Comparison of ENCODE assay signal across 26 cellular contexts in the genomic region with DNA sequence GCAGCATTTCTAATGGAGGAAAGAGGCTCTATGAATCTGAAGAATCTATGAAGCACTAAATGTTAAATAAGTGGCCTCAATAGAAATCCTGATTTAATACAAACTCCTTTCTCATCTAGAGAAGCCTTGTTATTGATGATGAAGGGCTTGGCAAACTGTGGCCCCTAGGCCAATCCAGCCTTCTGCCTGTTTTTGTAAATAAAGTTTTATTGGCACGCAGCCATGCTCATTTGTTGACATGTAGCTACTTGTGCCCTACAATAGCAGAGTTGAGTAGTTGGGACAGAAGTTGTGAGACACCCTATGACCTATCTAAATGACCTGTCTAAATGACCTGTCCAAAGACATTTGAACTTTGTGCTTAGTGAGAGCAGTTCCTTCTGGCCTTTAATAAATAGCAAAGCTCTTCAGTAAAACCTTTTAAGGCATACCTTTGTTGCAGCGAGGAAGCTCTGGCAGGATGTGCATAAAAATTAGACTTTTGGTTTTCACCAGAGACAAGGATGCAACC.
"Had no signal": no experiment of that assay in that cellular context is flagged by ENCODE, and none has a peak within 500 bp of the region (broad histone marks: within the 10 kb centered on the region; RNA-seq: fewer than 3 reads in every experiment).

No MANE protein-coding gene starts in this region.

- H3K9ac ChIP-seq: neural progenitor cell, parathyroid adenoma had no signal

- H3K9me3 Mint-ChIP-seq: mesothelial cell of epicardium; nephron progenitor cell; neural progenitor cell; stimulated activated memory B cell treated with anti-CD40 and anti-IgM and Interleukin-4, amounts not matched to agents 10 μg/mL and 1 μg/mL and 100 μg/mL, for 72 hours had no signal

- H3K4me1 ChIP-seq: left lung, right atrium auricular region, upper lobe of right lung had no signal

- H3K27ac ChIP-seq: left lung, neural progenitor cell, neutrophil, parathyroid adenoma, right atrium auricular region, skin epidermis, upper lobe of right lung had no signal

- H3K4me1 Mint-ChIP-seq: naive B cell; natural killer cell; stimulated activated memory B cell treated with anti-CD40 and anti-IgM and Interleukin-4, amounts not matched to agents 10 μg/mL and 1 μg/mL and 100 μg/mL, for 72 hours; stimulated activated naive CD8-positive, alpha-beta T cell treated with anti-CD3 and anti-CD28 coated beads, Interleukin-15, amount 100 ng/mL, for 72 hours had no signal

- ATAC-seq: left cardiac atrium; left lung; natural killer cell; sciatic nerve; stimulated activated memory B cell treated with anti-CD40 and anti-IgM and Interleukin-4, amounts not matched to agents 10 μg/mL and 1 μg/mL and 100 μg/mL, for 72 hours; stimulated activated naive CD8-positive, alpha-beta T cell treated with anti-CD3 and anti-CD28 coated beads, Interleukin-15, amount 100 ng/mL, for 72 hours; upper lobe of right lung had no signal

- H3K27ac Mint-ChIP-seq: mesothelial cell of epicardium; natural killer cell; nephron progenitor cell; neural progenitor cell; stimulated activated memory B cell treated with anti-CD40 and anti-IgM and Interleukin-4, amounts not matched to agents 10 μg/mL and 1 μg/mL and 100 μg/mL, for 72 hours; stimulated activated naive CD8-positive, alpha-beta T cell treated with anti-CD3 and anti-CD28 coated beads, Interleukin-15, amount 100 ng/mL, for 72 hours had no signal

- DNase-seq: head of caudate nucleus; hippocampal formation; kidney glomerular epithelial cell; left cardiac atrium; left lung; mesendoderm; naive B cell; natural killer cell; nephron progenitor cell; occipital lobe; stimulated activated CD4-positive, alpha-beta T cell treated with anti-CD3 and anti-CD28 coated beads, Interleukin-4, amount 100 ng/mL, for 4 hours; stimulated activated CD8-positive, alpha-beta memory T cell treated with anti-CD3 and anti-CD28 coated beads, Interleukin-4, amount 100 ng/mL, for 48 hours; stimulated activated naive CD4-positive, alpha-beta T cell treated with Interleukin-2 at 50 U/mL for 16 hours; stimulated activated naive CD8-positive, alpha-beta T cell treated with anti-CD3 and anti-CD28 coated beads, Interleukin-15, amount 100 ng/mL, for 72 hours; substantia nigra; transverse colon; upper lobe of right lung had no signal

- H3K4me3 ChIP-seq: left lung, lung, neural progenitor cell, right atrium auricular region, skin epidermis, transverse colon, upper lobe of right lung had no signal

- H3K4me3 Mint-ChIP-seq: mesothelial cell of epicardium; naive B cell; natural killer cell; nephron progenitor cell; neural progenitor cell; stimulated activated memory B cell treated with anti-CD40 and anti-IgM and Interleukin-4, amounts not matched to agents 10 μg/mL and 1 μg/mL and 100 μg/mL, for 72 hours; stimulated activated naive CD8-positive, alpha-beta T cell treated with anti-CD3 and anti-CD28 coated beads, Interleukin-15, amount 100 ng/mL, for 72 hours had no signal

- H3K36me3 ChIP-seq: left lung, neural progenitor cell, neutrophil, right atrium auricular region, transverse colon, upper lobe of right lung had no signal

- H3K36me3 Mint-ChIP-seq: mesothelial cell of epicardium; naive B cell; natural killer cell; neural progenitor cell; stimulated activated memory B cell treated with anti-CD40 and anti-IgM and Interleukin-4, amounts not matched to agents 10 μg/mL and 1 μg/mL and 100 μg/mL, for 72 hours had no signal

- H3K9me3 ChIP-seq: left lung, neutrophil, right atrium auricular region, transverse colon, upper lobe of right lung had no signal

- H3K27me3 Mint-ChIP-seq: stimulated activated memory B cell treated with anti-CD40 and anti-IgM and Interleukin-4, amounts not matched to agents 10 μg/mL and 1 μg/mL and 100 μg/mL, for 72 hours; stimulated activated naive CD8-positive, alpha-beta T cell treated with anti-CD3 and anti-CD28 coated beads, Interleukin-15, amount 100 ng/mL, for 72 hours had no signal

- H3K27me3 ChIP-seq: left lung, neural progenitor cell, neutrophil, right atrium auricular region, transverse colon, upper lobe of right lung had no signal
